ENCODE assay signal across 17 cellular contexts in the genomic region with DNA sequence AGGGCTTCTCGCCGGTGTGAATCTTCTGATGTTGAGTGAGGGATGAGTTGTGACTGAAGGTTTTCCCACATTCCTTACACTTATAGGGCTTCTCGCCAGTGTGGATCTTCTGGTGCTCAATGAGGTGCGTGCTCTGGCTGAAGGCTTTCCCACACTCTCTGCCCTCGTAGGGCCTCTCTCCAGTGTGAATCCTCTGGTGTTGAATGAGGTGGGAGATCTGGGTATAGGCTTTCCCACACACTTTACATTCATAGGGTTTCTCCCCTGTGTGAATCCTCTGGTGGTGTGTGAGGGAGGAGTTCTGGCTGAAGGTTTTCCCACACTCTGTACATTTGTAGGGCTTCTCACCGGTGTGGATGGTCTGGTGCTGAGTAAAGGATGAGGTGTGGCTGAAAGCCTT. TPM values are rescaled to one million over a fixed set of nuclear protein-coding genes. Genes with fewer than 3 reads are reported as not detected.
DNase-seq lines count a peak whose midpoint lies in the region; ATAC-seq and TF ChIP-seq lines count a peak whose summit lies in the region.
"Had no signal": no experiment of that assay in that cellular context is flagged by ENCODE, and none has a peak within 500 bp of the region (broad histone marks: within the 10 kb centered on the region; RNA-seq: fewer than 3 reads in every experiment).

No MANE protein-coding gene starts in this region.

- no peaks in the 10 kb centered on the region for H3K4me1 ChIP-seq in BLaER1
- no peaks in the 10 kb centered on the region for H3K4me1 ChIP-seq in HEK293 (ENCODE audit: control insufficient read depth, insufficient read depth, low read length)
- H3K4me1 ChIP-seq in iPS-20b (ENCODE audit: insufficient read depth, low read length): no peaks in the 10 kb centered on the region
- H3K4me1 ChIP-seq: BE2C, Caco-2 had no signal

- H3K27me3 ChIP-seq in BLaER1 (no peaks in the 10 kb centered on the region), iPS-20b (ENCODE audit: insufficient read depth, low read length) (no peaks in the 10 kb centered on the region)
- H3K27me3 ChIP-seq: BE2C had no signal

- no peak overlapping the region for H3K27ac ChIP-seq in BLaER1
- H3K27ac ChIP-seq in HEK293 (ENCODE audit: extremely low read depth, low read depth, low read length): no peak overlapping the region
- no peak overlapping the region for H3K27ac ChIP-seq in iPS-20b (ENCODE audit: low read length)
- no peak overlapping the region for H3K27ac ChIP-seq in coronary artery
- H3K27ac ChIP-seq: C4-2B, HL-60 had no signal

- H3K36me3 ChIP-seq in BLaER1 (no peaks in the 10 kb centered on the region), HEK293 (ENCODE audit: control insufficient read depth in 2 of 2, insufficient read depth in 1 of 2, low read length in 2 of 2) (no peaks in the 10 kb centered on the region), iPS-20b (ENCODE audit: insufficient read depth, low read depth, low read length) (no peaks in the 10 kb centered on the region)
- H3K36me3 ChIP-seq: BE2C had no signal

- H3K9me3 ChIP-seq in BLaER1 (peaks cover 61% of the 10 kb centered on the region), HEK293 (ENCODE audit: control insufficient read depth, insufficient read depth, low read depth, low read length) (no peaks in the 10 kb centered on the region), iPS-20b (ENCODE audit: insufficient read depth, low read depth, low read length) (peaks cover 76% of the 10 kb centered on the region)

- intact Hi-C loops in left colon (cut with DNase I, micrococcal nuclease): no loop called here

- TF ChIP-seq CTCF in HEK293 (tag by site-specific recombination; IDR thresholded peaks at IDR 0.05) (no peak), coronary artery (IDR thresholded peaks at IDR 0.05) (no peak)

- no peak overlapping the region for H3K9ac ChIP-seq in BLaER1
- no peak overlapping the region for H3K9ac ChIP-seq in iPS-20b (ENCODE audit: low read depth, low read length)

- DNase-seq in coronary artery (ENCODE audit: low spot score) (no peak), left colon (no peak)
- DNase-seq: ACHN; BE2C; Caco-2; CD4-positive, alpha-beta T cell; DMS153; DMS79; GDM1; HCEC 1CT had no signal

- ATAC-seq in left colon: no peak
- ATAC-seq in HG02759 (IDR thresholded peaks at IDR 0.05; ENCODE audit: unreplicated experiment): no peak
- ATAC-seq: GM23338 had no signal

- H4K20me1 ChIP-seq in BLaER1: no peaks in the 10 kb centered on the region

- CTCF ChIA-PET in HEK293 (lab: Yijun Ruan, JAX): interaction anchor here (2.5 kb wide), 1 partner anchor 12 kb away, joined by 11 read pairs; no protein-coding TSS in a partner anchor

- no peak overlapping the region for H3K4me2 ChIP-seq in BLaER1
- H3K4me2 ChIP-seq: GM23338 had no signal

- H3K4me3 ChIP-seq in BLaER1 (peak overlapping the region; percentile 1; the same call in 1 of the 2 replicates), HEK293 (ENCODE audit: low read depth, low read length) (no peak overlapping the region), iPS-20b (ENCODE audit: low read length) (peak overlapping the region; percentile 30), coronary artery (no peak overlapping the region)
- H3K4me3 ChIP-seq: GM23338 had no signal

- POLR2A ChIA-PET in HEK293 (lab: Yijun Ruan, JAX): no interaction called here

TF ChIP-seq in HEK293, 187 proteins besides CTCF, POLR2A, EP300 and RAD21:
- TF ChIP-seq SETDB1 (IDR thresholded peaks at IDR 0.05; ENCODE audit: insufficient read length, low read length): peak; percentile 98
- TF ChIP-seq KLF10 (tag by site-specific recombination; IDR thresholded peaks at IDR 0.05): no peak
- peak; percentile 50; the same call in 1 of the 2 replicates for TF ChIP-seq TRIM28 (IDR thresholded peaks at IDR 0.05; ENCODE audit: borderline replicate concordance, low read length)
- TF ChIP-seq, protein P1, sequence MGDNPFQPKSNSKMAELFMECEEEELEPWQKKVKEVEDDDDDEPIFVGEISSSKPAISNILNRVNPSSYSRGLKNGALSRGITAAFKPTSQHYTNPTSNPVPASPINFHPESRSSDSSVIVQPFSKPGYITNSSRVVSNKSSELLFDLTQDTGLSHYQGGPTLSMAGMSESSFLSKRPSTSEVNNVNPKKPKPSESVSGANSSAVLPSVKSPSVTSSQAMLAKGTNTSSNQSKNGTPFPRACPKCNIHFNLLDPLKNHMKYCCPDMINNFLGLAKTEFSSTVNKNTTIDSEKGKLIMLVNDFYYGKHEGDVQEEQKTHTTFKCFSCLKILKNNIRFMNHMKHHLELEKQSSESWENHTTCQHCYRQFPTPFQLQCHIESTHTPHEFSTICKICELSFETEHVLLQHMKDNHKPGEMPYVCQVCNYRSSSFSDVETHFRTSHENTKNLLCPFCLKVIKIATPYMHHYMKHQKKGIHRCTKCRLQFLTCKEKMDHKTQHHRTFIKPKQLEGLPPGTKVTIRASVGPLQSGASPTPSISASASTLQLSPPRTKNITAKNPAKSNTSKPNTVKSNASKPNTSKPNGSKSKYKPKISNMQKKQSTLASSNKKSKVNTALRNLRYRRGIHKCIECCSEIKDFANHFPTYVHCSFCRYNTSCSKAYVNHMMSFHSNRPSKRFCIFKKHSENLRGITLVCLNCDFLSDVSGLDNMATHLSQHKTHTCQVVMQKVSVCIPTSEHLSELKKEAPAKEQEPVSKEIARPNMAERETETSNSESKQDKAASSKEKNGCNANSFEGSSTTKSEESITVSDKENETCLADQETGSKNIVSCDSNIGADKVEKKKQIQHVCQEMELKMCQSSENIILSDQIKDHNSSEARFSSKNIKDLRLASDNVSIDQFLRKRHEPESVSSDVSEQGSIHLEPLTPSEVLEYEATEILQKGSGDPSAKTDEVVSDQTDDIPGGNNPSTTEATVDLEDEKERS (tag by site-specific recombination; IDR thresholded peaks at IDR 0.05): peak; percentile 75; the same call in 1 of the 2 replicates

RNA-seq across cellular contexts. Expression of a gene that starts 33.2 kb away (rescaled TPM):
- 1 to 10 TPM; 4.9 to 5.9 TPM for total RNA-seq in left colon

RNA-seq across cellular contexts. Expression of a gene that starts 33.9 kb away (rescaled TPM):
- 10 to 100 TPM; 48.2 to 55.3 TPM for total RNA-seq in left colon

Comparison
In these comparisons a context has a peak if more than half of its experiments do, and no peak if none do; other contexts are left out.
1. H3K4me3 ChIP-seq: peak in BLaER1 (single experiment) and iPS-20b (single experiment); none in HEK293 (single experiment) and coronary artery (single experiment).